16 cellular contexts compared by ENCODE assay signal in the genomic region with DNA sequence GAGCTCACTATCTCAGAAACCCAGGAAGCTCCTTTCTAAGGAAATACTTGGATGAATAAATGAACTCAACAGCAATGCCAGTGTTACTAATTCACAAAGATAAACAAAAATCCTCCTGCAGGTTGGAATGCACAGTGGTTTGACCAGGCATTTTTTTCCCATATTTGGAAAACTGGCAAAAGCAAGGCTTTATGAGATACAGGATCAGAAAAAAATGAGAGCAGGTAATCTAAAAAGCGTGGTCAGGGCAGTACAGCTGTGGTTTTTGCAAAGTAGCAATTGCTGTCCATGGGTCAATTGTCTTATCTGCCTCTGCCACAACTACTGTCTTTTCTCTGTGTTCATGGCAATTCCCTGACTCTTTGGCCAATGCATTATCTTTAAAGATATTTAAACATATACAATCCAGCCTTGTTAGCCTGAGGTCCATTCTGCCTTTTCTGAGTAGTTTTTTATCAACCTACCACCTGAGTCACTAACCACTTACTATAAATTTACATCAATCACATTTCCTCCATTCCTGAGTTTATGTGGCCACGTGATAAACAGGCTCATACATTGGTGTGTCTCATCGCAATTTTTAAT.
DNase-seq lines count a peak whose midpoint lies in the region; TF ChIP-seq lines count a peak whose summit lies in the region.
"Had no signal": no experiment of that assay in that cellular context is flagged by ENCODE, and none has a peak within 500 bp of the region (broad histone marks: within the 10 kb centered on the region; RNA-seq: fewer than 3 reads in every experiment).

No MANE protein-coding gene starts in this region.

- in situ Hi-C loops in Caki2 (cut with HindIII; ENCODE audit: low pct_unique_long_range_greater_than_20kb, low sequenced_read_pairs) = no loop called here

- no peak overlapping the region for H3K27ac Mint-ChIP-seq in chondrocyte (ENCODE audit: unreplicated experiment)
- H3K27ac Mint-ChIP-seq: effector memory CD8-positive, alpha-beta T cell; progenitor cell of endocrine pancreas; stimulated activated memory B cell treated with anti-CD40 and anti-IgM and Interleukin-4, amounts not matched to agents 10 μg/mL and 1 μg/mL and 100 μg/mL, for 72 hours had no signal

- H3K9me3 Mint-ChIP-seq in chondrocyte (ENCODE audit: low read depth) = peaks cover 3% of the 10 kb centered on the region

- H3K27me3 Mint-ChIP-seq in chondrocyte (ENCODE audit: low read depth) = no peaks in the 10 kb centered on the region
- H3K27me3 Mint-ChIP-seq: effector memory CD8-positive, alpha-beta T cell; progenitor cell of endocrine pancreas; stimulated activated memory B cell treated with anti-CD40 and anti-IgM and Interleukin-4, amounts not matched to agents 10 μg/mL and 1 μg/mL and 100 μg/mL, for 72 hours had no signal

- peak; percentile 78 for DNase-seq in Caki2 (ENCODE audit: low read depth)
- DNase-seq in M059J (ENCODE audit: low read depth) = peak; percentile 94
- DNase-seq in chondrocyte (ENCODE audit: low spot score) = no peak
- peak; percentile 38 for DNase-seq in non-pigmented ciliary epithelial cell (ENCODE audit: low read depth)
- DNase-seq in activated CD4-positive, alpha-beta T cell treated with anti-CD3 and anti-CD28 coated beads, Interleukin-2, amount 50 U/mL, for 48 hours = no peak
- DNase-seq in NCI-H1930 (lab: John Stamatoyannopoulos, UW) = no peak
- DNase-seq in NCI-H2029 (lab: John Stamatoyannopoulos, UW) = no peak
- no peak for DNase-seq in inferior parietal cortex (ENCODE audit: extremely low spot score)
- DNase-seq: activated CD4-positive, alpha-beta T cell treated with anti-CD3 and anti-CD28 coated beads for 1 hour; activated T-cell treated with anti-CD3 and anti-CD28 coated beads, Interleukin-2, amount 50 U/mL, for 1 hour; amniotic stem cell; effector memory CD8-positive, alpha-beta T cell; hippocampal formation; NCI-H2171 had no signal

- peaks cover 2% of the 10 kb centered on the region for H3K36me3 Mint-ChIP-seq in chondrocyte (ENCODE audit: low read depth)
- H3K36me3 Mint-ChIP-seq: stimulated activated memory B cell treated with anti-CD40 and anti-IgM and Interleukin-4, amounts not matched to agents 10 μg/mL and 1 μg/mL and 100 μg/mL, for 72 hours had no signal

- peaks cover 25% of the 10 kb centered on the region for H3K4me1 Mint-ChIP-seq in chondrocyte (ENCODE audit: low read depth)
- H3K4me1 Mint-ChIP-seq: stimulated activated memory B cell treated with anti-CD40 and anti-IgM and Interleukin-4, amounts not matched to agents 10 μg/mL and 1 μg/mL and 100 μg/mL, for 72 hours had no signal

- TF ChIP-seq CTCF in chondrocyte (IDR thresholded peaks at IDR 0.05) = peak; percentile 61

- H3K4me3 Mint-ChIP-seq in chondrocyte (ENCODE audit: unreplicated experiment) = no peak overlapping the region
- H3K4me3 Mint-ChIP-seq: effector memory CD8-positive, alpha-beta T cell; stimulated activated memory B cell treated with anti-CD40 and anti-IgM and Interleukin-4, amounts not matched to agents 10 μg/mL and 1 μg/mL and 100 μg/mL, for 72 hours had no signal

Comparison
In these comparisons a context has a peak if more than half of its experiments do, and no peak if none do; other contexts are left out.
1. DNase-seq: peak in Caki2 (single experiment), M059J (single experiment) and non-pigmented ciliary epithelial cell (single experiment); none in chondrocyte (single experiment), activated CD4-positive, alpha-beta T cell treated with anti-CD3 and anti-CD28 coated beads, Interleukin-2, amount 50 U/mL, for 48 hours (0 of 2), NCI-H1930 (0 of 2), NCI-H2029 (single experiment) and inferior parietal cortex (single experiment).